ENCODE assay signal across 23 cellular contexts in genomic region chr6:153602387-153602786, GRCh38.
DNase-seq lines count a peak whose midpoint lies in the region; ATAC-seq and TF ChIP-seq lines count a peak whose summit lies in the region.
"Had no signal": no experiment of that assay in that cellular context is flagged by ENCODE, and none has a peak within 500 bp of the region (broad histone marks: within the 10 kb centered on the region; RNA-seq: fewer than 3 reads in every experiment).

No MANE protein-coding gene starts in this region.

- ATAC-seq in activated naive CD8-positive, alpha-beta T cell treated with anti-CD3 and anti-CD28 coated beads, Interleukin-2, amount 50 U/mL, for 24 hours: no peak
- ATAC-seq: A549; CD8-positive, alpha-beta T cell; GM12878 had no signal

- no peak overlapping the region for H3K27ac Mint-ChIP-seq in activated naive CD8-positive, alpha-beta T cell treated with anti-CD3 and anti-CD28 coated beads, Interleukin-2, amount 50 U/mL, for 24 hours
- H3K27ac Mint-ChIP-seq: B cell; CD4-positive, alpha-beta T cell; CD8-positive, alpha-beta T cell had no signal

- CTCF ChIA-PET in HEK293 (lab: Yijun Ruan, JAX): no interaction called here

- TF ChIP-seq EP300 in neural cell (conservative IDR thresholded peaks at IDR 0.05; ENCODE audit: poor library complexity, severe bottlenecking): peak; percentile 40

- H3K27ac ChIP-seq in 22Rv1 (peak overlapping the region; percentile 26; the same call in 1 of the 2 replicates), HEK293 (ENCODE audit: extremely low read depth, low read depth, low read length) (no peak overlapping the region), VCaP (peak overlapping the region; percentile 61), neural cell (ENCODE audit: low read length) (no peak overlapping the region)
- H3K27ac ChIP-seq: A549; BLaER1 treated with 17β-estradiol and CSF1 and Interleukin-3, amounts not matched to agents 10 nM and 100 nM; C4-2B had no signal

- TF ChIP-seq CTCF in 22Rv1 (IDR thresholded peaks at IDR 0.05): no peak
- TF ChIP-seq CTCF in HEK293 (tag by site-specific recombination; IDR thresholded peaks at IDR 0.05): no peak
- no peak for TF ChIP-seq CTCF in VCaP (conservative IDR thresholded peaks at IDR 0.05)
- TF ChIP-seq CTCF in neural cell (IDR thresholded peaks at IDR 0.05; ENCODE audit: poor library complexity, severe bottlenecking): no peak

- H2AFZ ChIP-seq in neural cell (ENCODE audit: low read depth, low read length): no peak overlapping the region

- H3K36me3 Mint-ChIP-seq in activated naive CD8-positive, alpha-beta T cell treated with anti-CD3 and anti-CD28 coated beads, Interleukin-2, amount 50 U/mL, for 24 hours (ENCODE audit: low read depth): no peaks in the 10 kb centered on the region
- H3K36me3 Mint-ChIP-seq: CD8-positive, alpha-beta T cell had no signal

- TF ChIP-seq RAD21 in neural cell (conservative IDR thresholded peaks at IDR 0.05): no peak

- H4K20me1 ChIP-seq in neural cell (ENCODE audit: insufficient read depth): no peaks in the 10 kb centered on the region
- H4K20me1 ChIP-seq: BLaER1 treated with 17β-estradiol and CSF1 and Interleukin-3, amounts not matched to agents 10 nM and 100 nM had no signal

- no peaks in the 10 kb centered on the region for H3K9me3 Mint-ChIP-seq in activated naive CD8-positive, alpha-beta T cell treated with anti-CD3 and anti-CD28 coated beads, Interleukin-2, amount 50 U/mL, for 24 hours
- H3K9me3 Mint-ChIP-seq: CD4-positive, alpha-beta T cell; CD8-positive, alpha-beta T cell had no signal

- H3K79me2 ChIP-seq in neural cell (replicated peaks; ENCODE audit: insufficient read depth, low read length): no peaks in the 10 kb centered on the region

- H3K27me3 ChIP-seq in neural cell (ENCODE audit: insufficient read depth, low read depth, low read length): no peaks in the 10 kb centered on the region
- H3K27me3 ChIP-seq: BLaER1 treated with 17β-estradiol and CSF1 and Interleukin-3, amounts not matched to agents 10 nM and 100 nM had no signal

- H3K9me2 ChIP-seq in neural cell (ENCODE audit: insufficient read depth, low read length): no peaks in the 10 kb centered on the region

- POLR2A ChIA-PET in HEK293 (lab: Yijun Ruan, JAX): no interaction called here

- DNase-seq in NCI-H446 (lab: John Stamatoyannopoulos, UW): no peak
- DNase-seq in DMS114 treated with DMSO at 0.1 percent for 48 hours (lab: John Stamatoyannopoulos, UW; ENCODE audit: unreplicated experiment): no peak
- DNase-seq in activated naive CD8-positive, alpha-beta T cell treated with anti-CD3 and anti-CD28 coated beads, Interleukin-2, amount 50 U/mL, for 24 hours: no peak
- DNase-seq: AML-193; Caco-2; Calu3; CD4-positive, alpha-beta T cell; CD8-positive, alpha-beta T cell; DMS153; DMS53; DMS79; DND-41; EL; GDM1 had no signal

- H3F3A ChIP-seq in neural cell (ENCODE audit: insufficient read depth, low read length, poor library complexity, severe bottlenecking): no peaks in the 10 kb centered on the region

- H3K4me1 ChIP-seq in HEK293 (ENCODE audit: control insufficient read depth, insufficient read depth, low read length): no peaks in the 10 kb centered on the region
- H3K4me1 ChIP-seq: A549; BLaER1 treated with 17β-estradiol and CSF1 and Interleukin-3, amounts not matched to agents 10 nM and 100 nM; Caco-2 had no signal

- no peaks in the 10 kb centered on the region for H3K4me1 Mint-ChIP-seq in activated naive CD8-positive, alpha-beta T cell treated with anti-CD3 and anti-CD28 coated beads, Interleukin-2, amount 50 U/mL, for 24 hours
- H3K4me1 Mint-ChIP-seq: B cell had no signal

- H3K9me3 ChIP-seq in HEK293 (ENCODE audit: control insufficient read depth, insufficient read depth, low read depth, low read length) (no peaks in the 10 kb centered on the region), neural cell (ENCODE audit: low read length) (no peaks in the 10 kb centered on the region)
- H3K9me3 ChIP-seq: A549; BLaER1 treated with 17β-estradiol and CSF1 and Interleukin-3, amounts not matched to agents 10 nM and 100 nM; Caco-2 had no signal

- no peak overlapping the region for H3K4me3 Mint-ChIP-seq in activated naive CD8-positive, alpha-beta T cell treated with anti-CD3 and anti-CD28 coated beads, Interleukin-2, amount 50 U/mL, for 24 hours
- H3K4me3 Mint-ChIP-seq: B cell; CD4-positive, alpha-beta T cell; CD8-positive, alpha-beta T cell had no signal

- H3K9ac ChIP-seq in neural cell (ENCODE audit: low read length): no peak overlapping the region
- H3K9ac ChIP-seq: BLaER1 treated with 17β-estradiol and CSF1 and Interleukin-3, amounts not matched to agents 10 nM and 100 nM had no signal

- H3K27me3 Mint-ChIP-seq in activated naive CD8-positive, alpha-beta T cell treated with anti-CD3 and anti-CD28 coated beads, Interleukin-2, amount 50 U/mL, for 24 hours: no peaks in the 10 kb centered on the region
- H3K27me3 Mint-ChIP-seq: B cell; CD4-positive, alpha-beta T cell had no signal

- H3K4me3 ChIP-seq in HEK293 (ENCODE audit: low read depth, low read length): no peak overlapping the region
- H3K4me3 ChIP-seq in neural cell (ENCODE audit: low read length): peak overlapping the region; percentile 0
- H3K4me3 ChIP-seq: A549; BLaER1 treated with 17β-estradiol and CSF1 and Interleukin-3, amounts not matched to agents 10 nM and 100 nM; GM12878 had no signal

- peak overlapping the region; percentile 2 for H3K4me2 ChIP-seq in neural cell (ENCODE audit: low read length)
- H3K4me2 ChIP-seq: A549; BLaER1 treated with 17β-estradiol and CSF1 and Interleukin-3, amounts not matched to agents 10 nM and 100 nM had no signal

- H3K36me3 ChIP-seq in HEK293 (ENCODE audit: control insufficient read depth in 2 of 2, insufficient read depth in 1 of 2, low read length in 2 of 2): no peaks in the 10 kb centered on the region
- no peaks in the 10 kb centered on the region for H3K36me3 ChIP-seq in neural cell (ENCODE audit: insufficient read depth, low read length)
- H3K36me3 ChIP-seq: BLaER1 treated with 17β-estradiol and CSF1 and Interleukin-3, amounts not matched to agents 10 nM and 100 nM had no signal

TF ChIP-seq in HEK293, 187 proteins besides CTCF, POLR2A, EP300 and RAD21:
- TF ChIP-seq TCF7L2 (IDR thresholded peaks at IDR 0.05; ENCODE audit: borderline replicate concordance, low read depth, low read length): peak; percentile 29; the same call in 1 of the 2 replicates
- TF ChIP-seq, protein P1, sequence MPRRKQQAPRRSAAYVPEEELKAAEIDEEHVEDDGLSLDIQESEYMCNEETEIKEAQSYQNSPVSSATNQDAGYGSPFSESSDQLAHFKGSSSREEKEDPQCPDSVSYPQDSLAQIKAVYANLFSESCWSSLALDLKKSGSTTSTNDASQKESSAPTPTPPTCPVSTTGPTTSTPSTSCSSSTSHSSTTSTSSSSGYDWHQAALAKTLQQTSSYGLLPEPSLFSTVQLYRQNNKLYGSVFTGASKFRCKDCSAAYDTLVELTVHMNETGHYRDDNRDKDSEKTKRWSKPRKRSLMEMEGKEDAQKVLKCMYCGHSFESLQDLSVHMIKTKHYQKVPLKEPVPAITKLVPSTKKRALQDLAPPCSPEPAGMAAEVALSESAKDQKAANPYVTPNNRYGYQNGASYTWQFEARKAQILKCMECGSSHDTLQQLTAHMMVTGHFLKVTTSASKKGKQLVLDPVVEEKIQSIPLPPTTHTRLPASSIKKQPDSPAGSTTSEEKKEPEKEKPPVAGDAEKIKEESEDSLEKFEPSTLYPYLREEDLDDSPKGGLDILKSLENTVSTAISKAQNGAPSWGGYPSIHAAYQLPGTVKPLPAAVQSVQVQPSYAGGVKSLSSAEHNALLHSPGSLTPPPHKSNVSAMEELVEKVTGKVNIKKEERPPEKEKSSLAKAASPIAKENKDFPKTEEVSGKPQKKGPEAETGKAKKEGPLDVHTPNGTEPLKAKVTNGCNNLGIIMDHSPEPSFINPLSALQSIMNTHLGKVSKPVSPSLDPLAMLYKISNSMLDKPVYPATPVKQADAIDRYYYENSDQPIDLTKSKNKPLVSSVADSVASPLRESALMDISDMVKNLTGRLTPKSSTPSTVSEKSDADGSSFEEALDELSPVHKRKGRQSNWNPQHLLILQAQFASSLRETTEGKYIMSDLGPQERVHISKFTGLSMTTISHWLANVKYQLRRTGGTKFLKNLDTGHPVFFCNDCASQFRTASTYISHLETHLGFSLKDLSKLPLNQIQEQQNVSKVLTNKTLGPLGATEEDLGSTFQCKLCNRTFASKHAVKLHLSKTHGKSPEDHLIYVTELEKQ (tag by site-specific recombination; IDR thresholded peaks at IDR 0.05; ENCODE audit: borderline replicate concordance): no peak

TF ChIP-seq in neural cell, 6 proteins besides CTCF, POLR2A, EP300 and RAD21:
- TF ChIP-seq POLR2AphosphoS5 (IDR thresholded peaks at IDR 0.05) (peak; percentile 59), REST (IDR thresholded peaks at IDR 0.05; ENCODE audit: borderline replicate concordance) (no peak)

Comparison
In these comparisons a context has a peak if more than half of its experiments do, and no peak if none do; other contexts are left out.
1. H3K27ac ChIP-seq: peak in 22Rv1 (single experiment) and VCaP (single experiment); none in HEK293 (single experiment) and neural cell (single experiment).